ENCODE assay signal across 1 cellular context in the genomic region with DNA sequence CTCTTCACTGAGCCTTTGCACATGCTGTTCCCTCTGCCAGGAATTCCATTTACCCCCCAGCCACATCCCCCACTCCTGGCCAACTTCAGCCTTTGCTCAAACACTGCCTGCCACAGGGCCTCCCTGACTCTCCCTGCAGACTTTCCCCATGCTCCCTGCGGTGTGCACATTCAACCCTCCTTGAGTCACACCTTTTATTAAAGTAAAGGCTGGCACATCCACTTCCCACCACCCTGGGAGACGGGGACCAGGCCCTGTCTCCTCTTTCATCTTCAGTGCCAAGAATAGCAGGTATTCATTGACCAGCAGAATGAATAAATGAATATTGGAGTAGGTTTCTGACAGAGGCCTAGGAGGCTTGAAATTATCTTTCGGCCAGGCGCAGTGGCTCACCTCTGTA.
TF ChIP-seq lines count a peak whose summit lies in the region.

No MANE protein-coding gene starts in this region.

TF ChIP-seq in GM23338, 12 proteins besides CTCF, POLR2A, EP300 and RAD21 (continued from another document):
- TF ChIP-seq, protein P1, sequence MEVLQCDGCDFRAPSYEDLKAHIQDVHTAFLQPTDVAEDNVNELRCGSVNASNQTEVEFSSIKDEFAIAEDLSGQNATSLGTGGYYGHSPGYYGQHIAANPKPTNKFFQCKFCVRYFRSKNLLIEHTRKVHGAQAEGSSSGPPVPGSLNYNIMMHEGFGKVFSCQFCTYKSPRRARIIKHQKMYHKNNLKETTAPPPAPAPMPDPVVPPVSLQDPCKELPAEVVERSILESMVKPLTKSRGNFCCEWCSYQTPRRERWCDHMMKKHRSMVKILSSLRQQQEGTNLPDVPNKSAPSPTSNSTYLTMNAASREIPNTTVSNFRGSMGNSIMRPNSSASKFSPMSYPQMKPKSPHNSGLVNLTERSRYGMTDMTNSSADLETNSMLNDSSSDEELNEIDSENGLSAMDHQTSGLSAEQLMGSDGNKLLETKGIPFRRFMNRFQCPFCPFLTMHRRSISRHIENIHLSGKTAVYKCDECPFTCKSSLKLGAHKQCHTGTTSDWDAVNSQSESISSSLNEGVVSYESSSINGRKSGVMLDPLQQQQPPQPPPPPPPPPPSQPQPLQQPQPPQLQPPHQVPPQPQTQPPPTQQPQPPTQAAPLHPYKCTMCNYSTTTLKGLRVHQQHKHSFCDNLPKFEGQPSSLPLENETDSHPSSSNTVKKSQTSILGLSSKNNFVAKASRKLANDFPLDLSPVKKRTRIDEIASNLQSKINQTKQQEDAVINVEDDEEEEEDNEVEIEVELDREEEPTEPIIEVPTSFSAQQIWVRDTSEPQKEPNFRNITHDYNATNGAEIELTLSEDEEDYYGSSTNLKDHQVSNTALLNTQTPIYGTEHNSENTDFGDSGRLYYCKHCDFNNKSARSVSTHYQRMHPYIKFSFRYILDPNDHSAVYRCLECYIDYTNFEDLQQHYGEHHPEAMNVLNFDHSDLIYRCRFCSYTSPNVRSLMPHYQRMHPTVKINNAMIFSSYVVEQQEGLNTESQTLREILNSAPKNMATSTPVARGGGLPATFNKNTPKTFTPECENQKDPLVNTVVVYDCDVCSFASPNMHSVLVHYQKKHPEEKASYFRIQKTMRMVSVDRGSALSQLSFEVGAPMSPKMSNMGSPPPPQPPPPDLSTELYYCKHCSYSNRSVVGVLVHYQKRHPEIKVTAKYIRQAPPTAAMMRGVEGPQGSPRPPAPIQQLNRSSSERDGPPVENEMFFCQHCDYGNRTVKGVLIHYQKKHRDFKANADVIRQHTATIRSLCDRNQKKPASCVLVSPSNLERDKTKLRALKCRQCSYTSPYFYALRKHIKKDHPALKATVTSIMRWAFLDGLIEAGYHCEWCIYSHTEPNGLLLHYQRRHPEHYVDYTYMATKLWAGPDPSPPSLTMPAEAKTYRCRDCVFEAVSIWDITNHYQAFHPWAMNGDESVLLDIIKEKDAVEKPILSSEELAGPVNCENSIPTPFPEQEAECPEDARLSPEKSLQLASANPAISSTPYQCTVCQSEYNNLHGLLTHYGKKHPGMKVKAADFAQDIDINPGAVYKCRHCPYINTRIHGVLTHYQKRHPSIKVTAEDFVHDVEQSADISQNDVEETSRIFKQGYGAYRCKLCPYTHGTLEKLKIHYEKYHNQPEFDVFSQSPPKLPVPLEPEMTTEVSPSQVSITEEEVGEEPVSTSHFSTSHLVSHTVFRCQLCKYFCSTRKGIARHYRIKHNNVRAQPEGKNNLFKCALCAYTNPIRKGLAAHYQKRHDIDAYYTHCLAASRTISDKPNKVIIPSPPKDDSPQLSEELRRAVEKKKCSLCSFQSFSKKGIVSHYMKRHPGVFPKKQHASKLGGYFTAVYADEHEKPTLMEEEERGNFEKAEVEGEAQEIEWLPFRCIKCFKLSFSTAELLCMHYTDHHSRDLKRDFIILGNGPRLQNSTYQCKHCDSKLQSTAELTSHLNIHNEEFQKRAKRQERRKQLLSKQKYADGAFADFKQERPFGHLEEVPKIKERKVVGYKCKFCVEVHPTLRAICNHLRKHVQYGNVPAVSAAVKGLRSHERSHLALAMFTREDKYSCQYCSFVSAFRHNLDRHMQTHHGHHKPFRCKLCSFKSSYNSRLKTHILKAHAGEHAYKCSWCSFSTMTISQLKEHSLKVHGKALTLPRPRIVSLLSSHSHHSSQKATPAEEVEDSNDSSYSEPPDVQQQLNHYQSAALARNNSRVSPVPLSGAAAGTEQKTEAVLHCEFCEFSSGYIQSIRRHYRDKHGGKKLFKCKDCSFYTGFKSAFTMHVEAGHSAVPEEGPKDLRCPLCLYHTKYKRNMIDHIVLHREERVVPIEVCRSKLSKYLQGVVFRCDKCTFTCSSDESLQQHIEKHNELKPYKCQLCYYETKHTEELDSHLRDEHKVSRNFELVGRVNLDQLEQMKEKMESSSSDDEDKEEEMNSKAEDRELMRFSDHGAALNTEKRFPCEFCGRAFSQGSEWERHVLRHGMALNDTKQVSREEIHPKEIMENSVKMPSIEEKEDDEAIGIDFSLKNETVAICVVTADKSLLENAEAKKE (CRISPR knock-in tag; IDR thresholded peaks at IDR 0.05), result no peak
- TF ChIP-seq STAT1 (IDR thresholded peaks at IDR 0.05; ENCODE audit: unreplicated experiment) (no peak), NANOG (IDR thresholded peaks at IDR 0.05; ENCODE audit: borderline replicate concordance) (no peak), EZH2 (IDR thresholded peaks at IDR 0.05; ENCODE audit: low read depth, unreplicated experiment) (no peak), CREB1 (CRISPR knock-in tag; IDR thresholded peaks at IDR 0.05; ENCODE audit: low read depth) (no peak), JUNB (IDR thresholded peaks at IDR 0.05; ENCODE audit: unreplicated experiment) (no peak), EZH2phosphoT487 (IDR thresholded peaks at IDR 0.05; ENCODE audit: unreplicated experiment) (no peak)
- TF ChIP-seq, protein P2, sequence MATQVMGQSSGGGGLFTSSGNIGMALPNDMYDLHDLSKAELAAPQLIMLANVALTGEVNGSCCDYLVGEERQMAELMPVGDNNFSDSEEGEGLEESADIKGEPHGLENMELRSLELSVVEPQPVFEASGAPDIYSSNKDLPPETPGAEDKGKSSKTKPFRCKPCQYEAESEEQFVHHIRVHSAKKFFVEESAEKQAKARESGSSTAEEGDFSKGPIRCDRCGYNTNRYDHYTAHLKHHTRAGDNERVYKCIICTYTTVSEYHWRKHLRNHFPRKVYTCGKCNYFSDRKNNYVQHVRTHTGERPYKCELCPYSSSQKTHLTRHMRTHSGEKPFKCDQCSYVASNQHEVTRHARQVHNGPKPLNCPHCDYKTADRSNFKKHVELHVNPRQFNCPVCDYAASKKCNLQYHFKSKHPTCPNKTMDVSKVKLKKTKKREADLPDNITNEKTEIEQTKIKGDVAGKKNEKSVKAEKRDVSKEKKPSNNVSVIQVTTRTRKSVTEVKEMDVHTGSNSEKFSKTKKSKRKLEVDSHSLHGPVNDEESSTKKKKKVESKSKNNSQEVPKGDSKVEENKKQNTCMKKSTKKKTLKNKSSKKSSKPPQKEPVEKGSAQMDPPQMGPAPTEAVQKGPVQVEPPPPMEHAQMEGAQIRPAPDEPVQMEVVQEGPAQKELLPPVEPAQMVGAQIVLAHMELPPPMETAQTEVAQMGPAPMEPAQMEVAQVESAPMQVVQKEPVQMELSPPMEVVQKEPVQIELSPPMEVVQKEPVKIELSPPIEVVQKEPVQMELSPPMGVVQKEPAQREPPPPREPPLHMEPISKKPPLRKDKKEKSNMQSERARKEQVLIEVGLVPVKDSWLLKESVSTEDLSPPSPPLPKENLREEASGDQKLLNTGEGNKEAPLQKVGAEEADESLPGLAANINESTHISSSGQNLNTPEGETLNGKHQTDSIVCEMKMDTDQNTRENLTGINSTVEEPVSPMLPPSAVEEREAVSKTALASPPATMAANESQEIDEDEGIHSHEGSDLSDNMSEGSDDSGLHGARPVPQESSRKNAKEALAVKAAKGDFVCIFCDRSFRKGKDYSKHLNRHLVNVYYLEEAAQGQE (IDR thresholded peaks at IDR 0.05; ENCODE audit: unreplicated experiment), result no peak
